34 cellular contexts compared by ENCODE assay signal in genomic region chr9:6672118-6672517, GRCh38. TPM values are rescaled to one million over a fixed set of nuclear protein-coding genes. Genes with fewer than 3 reads are reported as not detected.
"Had no signal": no experiment of that assay in that cellular context is flagged by ENCODE, and none has a peak within 500 bp of the region (broad histone marks: within the 10 kb centered on the region; RNA-seq: fewer than 3 reads in every experiment).

No MANE protein-coding gene starts in this region.

- H3K36me3 ChIP-seq: adrenal gland, breast epithelium, WERI-Rb-1 had no signal

- ATAC-seq: activated CD4-positive, alpha-beta T cell treated with anti-CD3 and anti-CD28 coated beads for 36 hours; activated T-helper 17 cell treated with anti-CD3 and anti-CD28 coated beads, Interleukin-2, amount 50 U/mL, for 72 hours; Panc1; Right ventricle myocardium inferior; T-cell had no signal

- H3K27ac ChIP-seq: adrenal gland, breast epithelium, KMS-11, SK-N-MC, WERI-Rb-1 had no signal

- H3K27ac Mint-ChIP-seq: activated CD4-positive, alpha-beta memory T cell treated with anti-CD3 and anti-CD28 coated beads, Interleukin-2, amount 10 ng/mL, durations not matched to agents 7 days and 5 days; activated CD4-positive, alpha-beta T cell treated with anti-CD3 and anti-CD28 coated beads for 36 hours; activated naive CD4-positive, alpha-beta T cell treated with anti-CD3 and anti-CD28 coated beads, Interleukin-2, amount 10 ng/mL, durations not matched to agents 7 days and 5 days; activated naive CD8-positive, alpha-beta T cell treated with anti-CD3 and anti-CD28 coated beads for 36 hours; activated T-helper 17 cell treated with anti-CD3 and anti-CD28 coated beads, Interleukin-2, amount 50 U/mL, for 72 hours; T-cell had no signal

- H3K27me3 ChIP-seq: adrenal gland, breast epithelium had no signal

- DNase-seq: activated CD4-positive, alpha-beta memory T cell treated with anti-CD3 and anti-CD28 coated beads, Interleukin-2, amount 10 ng/mL, durations not matched to agents 7 days and 5 days; activated CD4-positive, alpha-beta T cell treated with anti-CD3 and anti-CD28 coated beads for 36 hours; activated CD4-positive, alpha-beta T cell treated with anti-CD3 and anti-CD28 coated beads, Interleukin-2, amount 50 U/mL, for 1 hour; activated gamma-delta T cell treated with Interleukin-2 at 50 U/mL for 16 hours; activated naive CD4-positive, alpha-beta T cell treated with anti-CD3 and anti-CD28 coated beads, Interleukin-2, amount 10 ng/mL, durations not matched to agents 7 days and 5 days; activated naive CD8-positive, alpha-beta T cell treated with anti-CD3 and anti-CD28 coated beads for 36 hours; activated T-cell treated with anti-CD3 and anti-CD28 coated beads for 4 hours; activated T-cell treated with anti-CD3 and anti-CD28 coated beads, Interleukin-2, amount 50 U/mL, for 48 hours; adrenal gland; anterior cingulate cortex; caudate nucleus; NCI-H1092; NCI-H1417; NCI-H1694; NCI-H2029; NCI-H2107; NCI-H2171 treated with DMSO at 0.1 percent for 48 hours; NCI-H345; NCI-H510A; NCI-H526 treated with DMSO at 0.1 percent for 48 hours; NCI-H82; NK-92 treated with Interleukin-12 subunit alpha and Interleukin-12 subunit beta, amount 100 ng/mL, for 24 hours; OCI-M1; RPMI8226; T-cell; T-helper 2 cell; T1000; WERI-Rb-1 had no signal

- H3K36me3 Mint-ChIP-seq: activated naive CD4-positive, alpha-beta T cell treated with anti-CD3 and anti-CD28 coated beads, Interleukin-2, amount 10 ng/mL, durations not matched to agents 7 days and 5 days; activated naive CD8-positive, alpha-beta T cell treated with anti-CD3 and anti-CD28 coated beads for 36 hours; T-cell had no signal

- H3K4me3 ChIP-seq: adrenal gland, breast epithelium, SK-N-MC had no signal

- H3K4me3 Mint-ChIP-seq: activated CD4-positive, alpha-beta memory T cell treated with anti-CD3 and anti-CD28 coated beads, Interleukin-2, amount 10 ng/mL, durations not matched to agents 7 days and 5 days; activated CD4-positive, alpha-beta T cell treated with anti-CD3 and anti-CD28 coated beads for 36 hours; activated naive CD4-positive, alpha-beta T cell treated with anti-CD3 and anti-CD28 coated beads, Interleukin-2, amount 10 ng/mL, durations not matched to agents 7 days and 5 days; activated naive CD8-positive, alpha-beta T cell treated with anti-CD3 and anti-CD28 coated beads for 36 hours; activated T-helper 17 cell treated with anti-CD3 and anti-CD28 coated beads, Interleukin-2, amount 50 U/mL, for 72 hours; T-cell had no signal

- H3K4me1 Mint-ChIP-seq: activated CD4-positive, alpha-beta T cell treated with anti-CD3 and anti-CD28 coated beads for 36 hours; activated naive CD4-positive, alpha-beta T cell treated with anti-CD3 and anti-CD28 coated beads, Interleukin-2, amount 10 ng/mL, durations not matched to agents 7 days and 5 days; activated T-helper 17 cell treated with anti-CD3 and anti-CD28 coated beads, Interleukin-2, amount 50 U/mL, for 72 hours had no signal

- H3K9me3 ChIP-seq: adrenal gland, breast epithelium had no signal

- H3K4me1 ChIP-seq: adrenal gland, breast epithelium had no signal

- H3K27me3 Mint-ChIP-seq: activated CD4-positive, alpha-beta memory T cell treated with anti-CD3 and anti-CD28 coated beads, Interleukin-2, amount 10 ng/mL, durations not matched to agents 7 days and 5 days; activated CD4-positive, alpha-beta T cell treated with anti-CD3 and anti-CD28 coated beads for 36 hours; activated naive CD8-positive, alpha-beta T cell treated with anti-CD3 and anti-CD28 coated beads for 36 hours; activated T-helper 17 cell treated with anti-CD3 and anti-CD28 coated beads, Interleukin-2, amount 50 U/mL, for 72 hours; T-cell had no signal

- H3K9me3 Mint-ChIP-seq: activated CD4-positive, alpha-beta memory T cell treated with anti-CD3 and anti-CD28 coated beads, Interleukin-2, amount 10 ng/mL, durations not matched to agents 7 days and 5 days; activated naive CD4-positive, alpha-beta T cell treated with anti-CD3 and anti-CD28 coated beads, Interleukin-2, amount 10 ng/mL, durations not matched to agents 7 days and 5 days; activated naive CD8-positive, alpha-beta T cell treated with anti-CD3 and anti-CD28 coated beads for 36 hours; activated T-helper 17 cell treated with anti-CD3 and anti-CD28 coated beads, Interleukin-2, amount 50 U/mL, for 72 hours; T-cell had no signal

RNA-seq across cellular contexts. Expression of gene GLDC, which starts 26.6 kb away (rescaled TPM):
- total RNA-seq: Right ventricle myocardium inferior had no signal
